Comparison of ENCODE assay signal across 1 cellular context in the genomic region with DNA sequence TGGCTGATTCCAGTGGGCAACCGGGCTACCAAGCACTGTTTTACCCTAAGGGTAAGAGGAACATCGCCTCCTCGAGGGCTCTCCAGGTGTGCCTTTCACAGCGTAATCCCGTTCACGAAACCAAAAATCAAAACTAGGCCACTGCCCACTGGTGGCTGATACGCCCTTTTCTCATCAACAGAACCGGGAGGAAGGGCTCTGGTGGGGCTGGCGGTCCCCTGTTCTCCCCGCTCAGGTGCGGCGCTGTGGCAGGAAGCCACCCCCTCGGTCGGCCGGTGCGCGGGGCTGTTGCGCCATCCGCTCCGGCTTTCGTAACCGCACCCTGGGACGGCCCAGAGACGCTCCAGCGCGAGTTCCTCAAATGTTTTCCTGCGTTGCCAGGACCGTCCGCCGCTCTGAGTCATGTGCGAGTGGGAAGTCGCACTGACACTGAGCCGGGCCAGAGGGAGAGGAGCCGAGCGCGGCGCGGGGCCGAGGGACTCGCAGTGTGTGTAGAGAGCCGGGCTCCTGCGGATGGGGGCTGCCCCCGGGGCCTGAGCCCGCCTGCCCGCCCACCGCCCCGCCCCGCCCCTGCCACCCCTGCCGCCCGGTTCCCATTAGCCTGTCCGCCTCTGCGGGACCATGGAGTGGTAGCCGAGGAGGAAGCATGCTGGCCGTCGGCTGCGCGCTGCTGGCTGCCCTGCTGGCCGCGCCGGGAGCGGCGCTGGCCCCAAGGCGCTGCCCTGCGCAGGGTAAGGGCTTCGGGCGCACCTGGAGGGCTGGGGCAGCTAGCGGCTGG.
TF ChIP-seq lines count a peak whose summit lies in the region.

IL6R (plus strand) TSS at position 360 of the 778 bp plus-strand sequence; CDS start at position 647, 287 bp downstream.

TF ChIP-seq in HepG2, 621 proteins besides CTCF, POLR2A, EP300 and RAD21 (continued from another document and continues in another):
- no peak for TF ChIP-seq ZFP90 (CRISPR knock-in tag; IDR thresholded peaks at IDR 0.05; ENCODE audit: borderline replicate concordance)
- no peak for TF ChIP-seq NBN (conservative IDR thresholded peaks at IDR 0.05)
- TF ChIP-seq ZNF205 (CRISPR knock-in tag; IDR thresholded peaks at IDR 0.05) = peak; percentile 62
- no peak; the same call in 1 of the 2 replicates for TF ChIP-seq DMAP1 (CRISPR knock-in tag; IDR thresholded peaks at IDR 0.05)
- peak; percentile 22; the same call in 1 of the 2 replicates for TF ChIP-seq TBX2 (CRISPR knock-in tag; IDR thresholded peaks at IDR 0.05; ENCODE audit: borderline replicate concordance)
- peak; percentile 67 for TF ChIP-seq RARA (CRISPR knock-in tag; IDR thresholded peaks at IDR 0.05)
- peak; percentile 72; the same call in 1 of the 2 replicates for TF ChIP-seq ZNF782 (CRISPR knock-in tag; IDR thresholded peaks at IDR 0.05; ENCODE audit: borderline replicate concordance)
- TF ChIP-seq ELF4 (CRISPR knock-in tag; IDR thresholded peaks at IDR 0.05; ENCODE audit: borderline replicate concordance) = no peak
- TF ChIP-seq ZNF44 (CRISPR knock-in tag; IDR thresholded peaks at IDR 0.05) = no peak
- TF ChIP-seq HNRNPL (IDR thresholded peaks at IDR 0.05; ENCODE audit: low read depth, low read length) = no peak
- no peak for TF ChIP-seq SOX13 (IDR thresholded peaks at IDR 0.05)
- TF ChIP-seq SOX13 (CRISPR knock-in tag; conservative IDR thresholded peaks at IDR 0.05 in 1 of 2, IDR thresholded peaks at IDR 0.05 in 1 of 2) = peak in 1 of 2 experiments; percentile 54; a peak in 1 of 4 replicates
- no peak for TF ChIP-seq ZNF33B (CRISPR knock-in tag; IDR thresholded peaks at IDR 0.05)
- TF ChIP-seq, protein P1, sequence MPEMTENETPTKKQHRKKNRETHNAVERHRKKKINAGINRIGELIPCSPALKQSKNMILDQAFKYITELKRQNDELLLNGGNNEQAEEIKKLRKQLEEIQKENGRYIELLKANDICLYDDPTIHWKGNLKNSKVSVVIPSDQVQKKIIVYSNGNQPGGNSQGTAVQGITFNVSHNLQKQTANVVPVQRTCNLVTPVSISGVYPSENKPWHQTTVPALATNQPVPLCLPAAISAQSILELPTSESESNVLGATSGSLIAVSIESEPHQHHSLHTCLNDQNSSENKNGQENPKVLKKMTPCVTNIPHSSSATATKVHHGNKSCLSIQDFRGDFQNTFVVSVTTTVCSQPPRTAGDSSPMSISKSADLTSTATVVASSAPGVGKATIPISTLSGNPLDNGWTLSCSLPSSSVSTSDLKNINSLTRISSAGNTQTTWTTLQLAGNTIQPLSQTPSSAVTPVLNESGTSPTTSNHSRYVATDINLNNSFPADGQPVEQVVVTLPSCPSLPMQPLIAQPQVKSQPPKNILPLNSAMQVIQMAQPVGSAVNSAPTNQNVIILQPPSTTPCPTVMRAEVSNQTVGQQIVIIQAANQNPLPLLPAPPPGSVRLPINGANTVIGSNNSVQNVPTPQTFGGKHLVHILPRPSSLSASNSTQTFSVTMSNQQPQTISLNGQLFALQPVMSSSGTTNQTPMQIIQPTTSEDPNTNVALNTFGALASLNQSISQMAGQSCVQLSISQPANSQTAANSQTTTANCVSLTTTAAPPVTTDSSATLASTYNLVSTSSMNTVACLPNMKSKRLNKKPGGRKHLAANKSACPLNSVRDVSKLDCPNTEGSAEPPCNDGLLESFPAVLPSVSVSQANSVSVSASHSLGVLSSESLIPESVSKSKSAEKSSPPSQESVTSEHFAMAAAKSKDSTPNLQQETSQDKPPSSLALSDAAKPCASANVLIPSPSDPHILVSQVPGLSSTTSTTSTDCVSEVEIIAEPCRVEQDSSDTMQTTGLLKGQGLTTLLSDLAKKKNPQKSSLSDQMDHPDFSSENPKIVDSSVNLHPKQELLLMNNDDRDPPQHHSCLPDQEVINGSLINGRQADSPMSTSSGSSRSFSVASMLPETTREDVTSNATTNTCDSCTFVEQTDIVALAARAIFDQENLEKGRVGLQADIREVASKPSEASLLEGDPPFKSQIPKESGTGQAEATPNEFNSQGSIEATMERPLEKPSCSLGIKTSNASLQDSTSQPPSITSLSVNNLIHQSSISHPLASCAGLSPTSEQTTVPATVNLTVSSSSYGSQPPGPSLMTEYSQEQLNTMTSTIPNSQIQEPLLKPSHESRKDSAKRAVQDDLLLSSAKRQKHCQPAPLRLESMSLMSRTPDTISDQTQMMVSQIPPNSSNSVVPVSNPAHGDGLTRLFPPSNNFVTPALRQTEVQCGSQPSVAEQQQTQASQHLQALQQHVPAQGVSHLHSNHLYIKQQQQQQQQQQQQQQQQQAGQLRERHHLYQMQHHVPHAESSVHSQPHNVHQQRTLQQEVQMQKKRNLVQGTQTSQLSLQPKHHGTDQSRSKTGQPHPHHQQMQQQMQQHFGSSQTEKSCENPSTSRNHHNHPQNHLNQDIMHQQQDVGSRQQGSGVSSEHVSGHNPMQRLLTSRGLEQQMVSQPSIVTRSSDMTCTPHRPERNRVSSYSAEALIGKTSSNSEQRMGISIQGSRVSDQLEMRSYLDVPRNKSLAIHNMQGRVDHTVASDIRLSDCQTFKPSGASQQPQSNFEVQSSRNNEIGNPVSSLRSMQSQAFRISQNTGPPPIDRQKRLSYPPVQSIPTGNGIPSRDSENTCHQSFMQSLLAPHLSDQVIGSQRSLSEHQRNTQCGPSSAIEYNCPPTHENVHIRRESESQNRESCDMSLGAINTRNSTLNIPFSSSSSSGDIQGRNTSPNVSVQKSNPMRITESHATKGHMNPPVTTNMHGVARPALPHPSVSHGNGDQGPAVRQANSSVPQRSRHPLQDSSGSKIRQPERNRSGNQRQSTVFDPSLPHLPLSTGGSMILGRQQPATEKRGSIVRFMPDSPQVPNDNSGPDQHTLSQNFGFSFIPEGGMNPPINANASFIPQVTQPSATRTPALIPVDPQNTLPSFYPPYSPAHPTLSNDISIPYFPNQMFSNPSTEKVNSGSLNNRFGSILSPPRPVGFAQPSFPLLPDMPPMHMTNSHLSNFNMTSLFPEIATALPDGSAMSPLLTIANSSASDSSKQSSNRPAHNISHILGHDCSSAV (CRISPR knock-in tag; IDR thresholded peaks at IDR 0.05; ENCODE audit: borderline replicate concordance) = no peak
- no peak for TF ChIP-seq ZBTB40 (IDR thresholded peaks at IDR 0.05)
- TF ChIP-seq ZBTB40 (CRISPR knock-in tag; IDR thresholded peaks at IDR 0.05) = no peak
- no peak for TF ChIP-seq PHF5A (CRISPR knock-in tag; IDR thresholded peaks at IDR 0.05; ENCODE audit: low read depth, unreplicated experiment)
- TF ChIP-seq ZSCAN29 (CRISPR knock-in tag; conservative IDR thresholded peaks at IDR 0.05) = peak; percentile 51; the same call in 1 of the 2 replicates
- no peak for TF ChIP-seq E2F2 (CRISPR knock-in tag; IDR thresholded peaks at IDR 0.05; ENCODE audit: borderline replicate concordance)
- TF ChIP-seq, protein P2, sequence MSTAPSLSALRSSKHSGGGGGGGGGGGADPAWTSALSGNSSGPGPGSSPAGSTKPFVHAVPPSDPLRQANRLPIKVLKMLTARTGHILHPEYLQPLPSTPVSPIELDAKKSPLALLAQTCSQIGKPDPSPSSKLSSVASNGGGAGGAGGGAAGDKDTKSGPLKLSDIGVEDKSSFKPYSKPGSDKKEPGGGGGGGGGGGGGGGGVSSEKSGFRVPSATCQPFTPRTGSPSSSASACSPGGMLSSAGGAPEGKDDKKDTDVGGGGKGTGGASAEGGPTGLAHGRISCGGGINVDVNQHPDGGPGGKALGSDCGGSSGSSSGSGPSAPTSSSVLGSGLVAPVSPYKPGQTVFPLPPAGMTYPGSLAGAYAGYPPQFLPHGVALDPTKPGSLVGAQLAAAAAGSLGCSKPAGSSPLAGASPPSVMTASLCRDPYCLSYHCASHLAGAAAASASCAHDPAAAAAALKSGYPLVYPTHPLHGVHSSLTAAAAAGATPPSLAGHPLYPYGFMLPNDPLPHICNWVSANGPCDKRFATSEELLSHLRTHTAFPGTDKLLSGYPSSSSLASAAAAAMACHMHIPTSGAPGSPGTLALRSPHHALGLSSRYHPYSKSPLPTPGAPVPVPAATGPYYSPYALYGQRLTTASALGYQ (CRISPR knock-in tag; IDR thresholded peaks at IDR 0.05) = no peak
- no peak for TF ChIP-seq GTF2F1 (IDR thresholded peaks at IDR 0.05; ENCODE audit: low read length)
- peak; percentile 4 for TF ChIP-seq IKZF4 (CRISPR knock-in tag; IDR thresholded peaks at IDR 0.05; ENCODE audit: borderline replicate concordance, low read depth, not compliant biosample characterization)
- 0 out of 2 replicates have a peak, but pooled peaks have one; percentile 34 for TF ChIP-seq SMAD1 (CRISPR knock-in tag; IDR thresholded peaks at IDR 0.05; ENCODE audit: borderline replicate concordance, low read depth)
- no peak; the same call in 1 of the 2 replicates for TF ChIP-seq ZSCAN21 (CRISPR knock-in tag; IDR thresholded peaks at IDR 0.05; ENCODE audit: borderline replicate concordance)
- no peak for TF ChIP-seq HNRNPK (IDR thresholded peaks at IDR 0.05; ENCODE audit: low read depth, low read length, poor library complexity, severe bottlenecking)
- TF ChIP-seq CBFB (CRISPR knock-in tag; IDR thresholded peaks at IDR 0.05) = peak; percentile 81; the same call in 1 of the 2 replicates
- TF ChIP-seq, protein P3, sequence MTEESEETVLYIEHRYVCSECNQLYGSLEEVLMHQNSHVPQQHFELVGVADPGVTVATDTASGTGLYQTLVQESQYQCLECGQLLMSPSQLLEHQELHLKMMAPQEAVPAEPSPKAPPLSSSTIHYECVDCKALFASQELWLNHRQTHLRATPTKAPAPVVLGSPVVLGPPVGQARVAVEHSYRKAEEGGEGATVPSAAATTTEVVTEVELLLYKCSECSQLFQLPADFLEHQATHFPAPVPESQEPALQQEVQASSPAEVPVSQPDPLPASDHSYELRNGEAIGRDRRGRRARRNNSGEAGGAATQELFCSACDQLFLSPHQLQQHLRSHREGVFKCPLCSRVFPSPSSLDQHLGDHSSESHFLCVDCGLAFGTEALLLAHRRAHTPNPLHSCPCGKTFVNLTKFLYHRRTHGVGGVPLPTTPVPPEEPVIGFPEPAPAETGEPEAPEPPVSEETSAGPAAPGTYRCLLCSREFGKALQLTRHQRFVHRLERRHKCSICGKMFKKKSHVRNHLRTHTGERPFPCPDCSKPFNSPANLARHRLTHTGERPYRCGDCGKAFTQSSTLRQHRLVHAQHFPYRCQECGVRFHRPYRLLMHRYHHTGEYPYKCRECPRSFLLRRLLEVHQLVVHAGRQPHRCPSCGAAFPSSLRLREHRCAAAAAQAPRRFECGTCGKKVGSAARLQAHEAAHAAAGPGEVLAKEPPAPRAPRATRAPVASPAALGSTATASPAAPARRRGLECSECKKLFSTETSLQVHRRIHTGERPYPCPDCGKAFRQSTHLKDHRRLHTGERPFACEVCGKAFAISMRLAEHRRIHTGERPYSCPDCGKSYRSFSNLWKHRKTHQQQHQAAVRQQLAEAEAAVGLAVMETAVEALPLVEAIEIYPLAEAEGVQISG (CRISPR knock-in tag; IDR thresholded peaks at IDR 0.05) = peak; percentile 80
- no peak for TF ChIP-seq NFKBIZ (CRISPR knock-in tag; IDR thresholded peaks at IDR 0.05)
- no peak for TF ChIP-seq ZFAT (CRISPR knock-in tag; conservative IDR thresholded peaks at IDR 0.05)
- no peak for TF ChIP-seq PHF20 (CRISPR knock-in tag; IDR thresholded peaks at IDR 0.05)
